Comparison of ENCODE assay signal across 19 cellular contexts in the genomic region with DNA sequence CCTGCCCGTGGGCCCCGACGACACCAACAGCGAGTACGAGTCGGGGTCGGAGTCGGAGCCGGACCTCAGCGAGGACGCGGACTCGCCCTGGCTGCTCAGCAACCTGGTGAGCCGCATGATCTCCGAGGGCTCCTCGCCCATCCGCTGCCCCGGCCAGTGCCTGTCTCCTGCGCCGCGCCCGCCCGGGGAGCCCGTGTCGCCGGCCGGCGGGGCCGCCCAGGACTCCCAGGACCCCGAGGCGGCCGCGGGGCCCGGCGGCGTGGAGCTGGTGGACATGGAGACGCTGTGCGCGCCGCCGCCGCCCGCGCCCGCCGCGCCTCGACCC.
"Had no signal": no experiment of that assay in that cellular context is flagged by ENCODE, and none has a peak within 500 bp of the region (broad histone marks: within the 10 kb centered on the region; RNA-seq: fewer than 3 reads in every experiment).

No MANE protein-coding gene starts in this region.

- H3K36me3 ChIP-seq: breast epithelium had no signal

- H3K4me3 ChIP-seq: breast epithelium, SK-N-MC had no signal

- H3K27ac ChIP-seq: breast epithelium, SK-N-MC, VCaP had no signal

- DNase-seq: activated CD4-positive, alpha-beta memory T cell treated with anti-CD3 and anti-CD28 coated beads, Interleukin-2, amount 10 ng/mL, durations not matched to agents 7 days and 5 days; activated CD4-positive, alpha-beta T cell treated with anti-CD3 and anti-CD28 coated beads, Interleukin-2, amount 50 U/mL, for 1 hour; activated CD4-positive, CD25-positive, alpha-beta regulatory T cell; activated effector memory CD4-positive, alpha-beta T cell treated with Interleukin-2 at 50 U/mL for 16 hours; activated naive CD4-positive, alpha-beta T cell; caudate nucleus; NCI-H1092; NCI-H1417; NCI-H1694; NCI-H2029 treated with DMSO at 0.1 percent for 48 hours; NCI-H345; NCI-H510A; NCI-H526 treated with DMSO at 0.1 percent for 48 hours; NCI-H82; RPMI8226; T-helper 1 cell had no signal

- H3K9me3 ChIP-seq: breast epithelium had no signal
